Comparison of ENCODE assay signal across 9 cellular contexts in the genomic region with DNA sequence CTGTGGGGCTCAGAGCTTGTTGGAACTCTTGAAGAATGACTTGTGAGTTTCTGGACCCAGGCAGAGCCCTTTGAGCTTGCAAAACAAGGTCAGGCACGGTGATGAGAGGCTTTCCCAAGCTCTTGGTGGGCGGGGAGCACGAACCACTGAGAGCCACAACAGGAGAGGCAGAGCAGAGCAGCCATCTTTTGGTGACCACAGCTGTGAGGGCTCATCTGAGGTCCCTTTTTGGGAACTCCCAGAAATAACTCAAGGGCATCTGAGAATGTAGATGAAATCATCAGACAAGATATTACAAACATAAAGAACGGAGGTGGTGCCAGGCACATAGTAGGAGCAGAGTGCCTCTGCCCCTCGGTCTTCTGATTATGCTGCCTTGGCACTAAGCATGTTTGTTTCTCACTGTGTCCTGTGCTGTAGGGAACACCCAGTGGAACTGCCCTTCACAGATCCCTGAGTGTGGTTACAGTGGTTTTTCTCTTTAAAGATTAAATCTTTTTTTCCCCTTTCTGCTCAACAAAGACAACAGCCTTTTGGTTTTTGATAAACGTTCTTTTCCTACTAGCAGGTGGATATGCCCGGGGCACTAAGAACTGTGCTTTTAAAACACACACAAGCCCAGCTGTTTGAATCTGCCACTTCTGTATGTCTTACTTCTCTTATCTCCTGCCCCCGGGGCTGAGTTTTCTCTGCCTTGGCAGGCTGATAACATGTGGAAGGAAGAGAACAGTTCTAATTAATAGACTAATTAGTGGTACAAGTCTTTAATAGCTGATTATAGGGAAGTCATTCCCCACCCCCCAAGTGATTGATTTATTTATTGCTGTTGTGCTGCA. TPM values are rescaled to one million over a fixed set of nuclear protein-coding genes. Genes with fewer than 3 reads are reported as not detected.
DNase-seq lines count a peak whose midpoint lies in the region; ATAC-seq and TF ChIP-seq lines count a peak whose summit lies in the region.
"Had no signal": no experiment of that assay in that cellular context is flagged by ENCODE, and none has a peak within 500 bp of the region (broad histone marks: within the 10 kb centered on the region; RNA-seq: fewer than 3 reads in every experiment).

No MANE protein-coding gene starts in this region.

- H3K27me3 ChIP-seq in breast epithelium, result no peaks in the 10 kb centered on the region

- H3K4me1 ChIP-seq in breast epithelium, result peaks cover 5 to 14% of the 10 kb centered on the region in 2 donors

- TF ChIP-seq CTCF in breast epithelium (IDR thresholded peaks at IDR 0.05), result no peak

- H3K4me3 ChIP-seq in breast epithelium, result no peak overlapping the region

- peak overlapping the region; percentile 38 for H3K4me3 Mint-ChIP-seq in stimulated activated naive CD8-positive, alpha-beta T cell treated with anti-CD3 and anti-CD28 coated beads, Interleukin-15, Interleukin-2, amounts not matched to agents 100 ng/mL and 50 ng/mL, for 24 hours

- TF ChIP-seq POLR2A in breast epithelium (IDR thresholded peaks at IDR 0.05), result no peak

- no peaks in the 10 kb centered on the region for H3K36me3 Mint-ChIP-seq in stimulated activated naive CD8-positive, alpha-beta T cell treated with anti-CD3 and anti-CD28 coated beads, Interleukin-15, Interleukin-2, amounts not matched to agents 100 ng/mL and 50 ng/mL, for 24 hours (ENCODE audit: low read depth)

- H3K9me3 ChIP-seq in breast epithelium, result no peaks in the 10 kb centered on the region

- no peaks in the 10 kb centered on the region for H3K9me3 Mint-ChIP-seq in stimulated activated naive CD8-positive, alpha-beta T cell treated with anti-CD3 and anti-CD28 coated beads, Interleukin-15, Interleukin-2, amounts not matched to agents 100 ng/mL and 50 ng/mL, for 24 hours

- H3K27ac Mint-ChIP-seq in stimulated activated naive CD8-positive, alpha-beta T cell treated with anti-CD3 and anti-CD28 coated beads, Interleukin-15, Interleukin-2, amounts not matched to agents 100 ng/mL and 50 ng/mL, for 24 hours, result peak overlapping the region; percentile 42

- intact Hi-C loops in breast epithelium (cut with DNase I; ENCODE audit: low total_unique reads), result no loop called here

- H3K27me3 Mint-ChIP-seq in stimulated activated naive CD8-positive, alpha-beta T cell treated with anti-CD3 and anti-CD28 coated beads, Interleukin-15, Interleukin-2, amounts not matched to agents 100 ng/mL and 50 ng/mL, for 24 hours, result no peaks in the 10 kb centered on the region

- DNase-seq in activated CD4-positive, CD25-positive, alpha-beta regulatory T cell treated with anti-CD3 and anti-CD28 coated beads, Interleukin-2, amount 50 U/mL, for 72 hours, result peak; percentile 41
- DNase-seq in activated CD4-positive, CD25-positive, alpha-beta regulatory T cell (lab: John Stamatoyannopoulos, UW), result no peak
- DNase-seq in RPMI7951 (ENCODE audit: low read depth) (peak; percentile 64), breast epithelium (ENCODE audit: low spot score in 2 of 2) (no peak), NK-92 (lab: John Stamatoyannopoulos, UW; ENCODE audit: unreplicated experiment) (no peak)
- DNase-seq: 8988T had no signal

- H3K36me3 ChIP-seq in breast epithelium, result no peaks in the 10 kb centered on the region

- ATAC-seq in GM19328 (IDR thresholded peaks at IDR 0.05; ENCODE audit: unreplicated experiment), result no peak
- ATAC-seq in HG03439 (IDR thresholded peaks at IDR 0.05; ENCODE audit: unreplicated experiment), result no peak

- peak overlapping the region; percentile 48 to 51 for H3K27ac ChIP-seq in breast epithelium

- peaks cover 69% of the 10 kb centered on the region for H3K4me1 Mint-ChIP-seq in stimulated activated naive CD8-positive, alpha-beta T cell treated with anti-CD3 and anti-CD28 coated beads, Interleukin-15, Interleukin-2, amounts not matched to agents 100 ng/mL and 50 ng/mL, for 24 hours (ENCODE audit: low read depth)

RNA-seq across cellular contexts. Expression of gene CD34, which starts 37.7 kb away (rescaled TPM):
- total RNA-seq in RPMI7951 (2014; rRNA removed; shearing (Covaris generic)), result 0.29 and 0.96 TPM in 2 replicates
- total RNA-seq in breast epithelium, result 10 to 100 TPM; 15.7 to 80.6 (median 22.2) TPM

Comparison
In these comparisons a context has a peak if more than half of its experiments do, and no peak if none do; other contexts are left out.
1. DNase-seq: peak in activated CD4-positive, CD25-positive, alpha-beta regulatory T cell treated with anti-CD3 and anti-CD28 coated beads, Interleukin-2, amount 50 U/mL, for 72 hours (single experiment) and RPMI7951 (single experiment); none in activated CD4-positive, CD25-positive, alpha-beta regulatory T cell (0 of 4), breast epithelium (0 of 2) and NK-92 (single experiment).